8 cellular contexts compared by ENCODE assay signal in the genomic region with DNA sequence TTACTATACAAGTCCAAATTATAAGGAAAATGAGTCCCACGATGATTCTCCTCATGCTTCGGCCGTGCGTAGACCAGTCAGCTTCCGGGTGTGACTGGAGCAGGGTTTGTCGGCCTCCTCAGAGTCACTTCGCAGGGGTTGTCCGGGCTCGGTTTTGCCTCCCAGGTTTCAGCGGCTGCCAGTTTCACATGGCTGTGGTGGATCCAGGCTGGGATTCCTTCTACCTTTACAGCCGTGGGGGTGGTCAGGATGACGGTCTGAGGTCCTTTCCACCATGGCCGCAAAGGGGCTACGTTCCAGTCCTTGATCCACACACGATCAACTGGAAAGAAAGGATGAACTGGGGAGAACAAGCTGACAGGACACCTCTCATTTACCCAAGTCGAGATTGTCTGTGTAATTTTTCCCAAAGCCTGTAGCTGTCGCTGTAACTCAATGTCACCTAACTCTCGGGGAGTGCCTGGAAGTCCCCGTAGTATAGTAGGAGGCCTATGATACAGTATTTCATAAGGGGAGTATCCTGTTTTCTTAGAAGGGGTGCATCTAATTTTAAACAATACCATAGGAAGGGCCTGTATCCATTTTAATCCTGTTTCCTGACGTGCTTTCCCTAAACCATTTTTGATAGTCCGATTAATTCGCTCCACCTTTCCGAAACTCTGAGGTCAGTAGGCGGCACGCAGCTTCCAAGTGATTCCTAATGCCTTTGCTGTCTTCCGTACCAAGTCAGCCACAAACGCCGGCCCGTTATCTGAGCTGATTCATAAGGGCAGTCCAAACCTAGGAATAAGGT. TPM values are rescaled to one million over a fixed set of nuclear protein-coding genes. Genes with fewer than 3 reads are reported as not detected.
A peak's percentile ranks its signal among the peaks of the same experiment; 100 is the strongest.
DNase-seq lines count a peak whose midpoint lies in the region; ATAC-seq and TF ChIP-seq lines count a peak whose summit lies in the region.
"Not testable (repeated sequence)": the region's sequence is repeated elsewhere in the genome, so short reads cannot be mapped to it uniquely, and the experiment has no call there.

No MANE protein-coding gene starts in this region.

- CTCF ChIA-PET in PC-9 (lab: Charles Lee): interaction anchor here (0.6 to 1.1 kb wide), 4 partner anchors 13 to 219 kb away, joined by 3 to 12 read pairs (median 4); no protein-coding TSS in a partner anchor

- not testable (repeated sequence) for H3K4me2 ChIP-seq in Karpas-422 (ENCODE audit: low read depth, low read length, poor library complexity, severe bottlenecking)
- H3K4me2 ChIP-seq in PC-9: peak overlapping the region; percentile 79

- H3F3A ChIP-seq in PC-9 (ENCODE audit: insufficient read depth, low read depth): not testable (repeated sequence)

- H3K9ac ChIP-seq in Karpas-422 (ENCODE audit: low read length): not testable (repeated sequence)

- BruUV-seq in PC-9 (replicated peaks; lab: Mats Ljungman, UMichigan): TSS peak; percentile 46

- POLR2A ChIA-PET in PC-9 (lab: Charles Lee; ENCODE audit: unreplicated experiment): interaction anchor here (0.6 to 0.9 kb wide), 2 partner anchors 10 to 183 kb away, joined by 3 to 5 read pairs; no protein-coding TSS in a partner anchor

- H2AFZ ChIP-seq in Karpas-422 (ENCODE audit: low read length): not testable (repeated sequence)
- peak overlapping the region; percentile 83 for H2AFZ ChIP-seq in PC-9

- H3K4me1 ChIP-seq in Karpas-422 (ENCODE audit: low read length); psoas muscle: not testable (repeated sequence)
- peaks cover 27% of the 10 kb centered on the region for H3K4me1 ChIP-seq in PC-9 (replicated peaks; ENCODE audit: insufficient read depth)

- H3K9me3 ChIP-seq in Karpas-422 (ENCODE audit: low read length); PC-9 (ENCODE audit: insufficient read depth, low read depth); psoas muscle: not testable (repeated sequence)

- H3K4me3 ChIP-seq in Karpas-422 (ENCODE audit: low read length); fibroblast of pulmonary artery (replicated peaks; ENCODE audit: low read depth, low read length): not testable (repeated sequence)
- H3K4me3 ChIP-seq in PC-9 (peak overlapping the region; percentile 57), psoas muscle (peak overlapping the region; percentile 45)

- not testable (repeated sequence) for H3K9me2 ChIP-seq in Karpas-422 (replicated peaks; ENCODE audit: insufficient read depth, low read length); PC-9 (ENCODE audit: insufficient read depth)

- not testable (repeated sequence) for H4K20me1 ChIP-seq in Karpas-422 (ENCODE audit: insufficient read depth, low read depth, low read length); PC-9 (ENCODE audit: insufficient read depth)

- H3K36me3 ChIP-seq in Karpas-422 (ENCODE audit: insufficient read depth, low read length); PC-9 (ENCODE audit: low read depth); psoas muscle (ENCODE audit: insufficient read depth in 1 of 2, low read depth in 1 of 2): not testable (repeated sequence)

- peak; percentile 21 for DNase-seq in AG08396 (ENCODE audit: low spot score)
- peak; percentile 5 for DNase-seq in GM04504 (ENCODE audit: low read depth)
- peak; percentile 62 for DNase-seq in Karpas-422
- peak; percentile 59 to 66 for DNase-seq in PC-9
- DNase-seq in astrocyte of the hippocampus (ENCODE audit: low read depth, low spot score): peak; percentile 41
- peak; percentile 45 for DNase-seq in fibroblast of pulmonary artery (ENCODE audit: low read depth)
- DNase-seq in kidney glomerular epithelial cell (lab: John Stamatoyannopoulos, UW): peak; percentile 5
- DNase-seq in psoas muscle: not testable (repeated sequence)

- WGBS in psoas muscle, 3 donors: 53 to 64% (median 61%) methylated on average over 29 of the region's 29 CpGs

- intact Hi-C loops in PC-9 (cut with micrococcal nuclease; ENCODE audit: unreplicated experiment): loop anchor here (1.0 to 5.0 kb wide), 4 partner anchors 16 to 127 kb away; no protein-coding TSS in a partner anchor
- intact Hi-C loops in psoas muscle (cut with DNase I): loop anchor here (5.0 kb wide), 2 partner anchors 123 to 128 kb away; no protein-coding TSS in a partner anchor

- not testable (repeated sequence) for H3K27ac ChIP-seq in Karpas-422 (ENCODE audit: low read length)
- H3K27ac ChIP-seq in PC-9 (peak overlapping the region; percentile 81), psoas muscle (peak overlapping the region; percentile 58)

- H3K27me3 ChIP-seq in Karpas-422 (ENCODE audit: low read length); PC-9 (ENCODE audit: insufficient read depth, low read depth); psoas muscle (ENCODE audit: insufficient read depth in 3 of 3, low read length in 2 of 3): not testable (repeated sequence)

- H3K79me2 ChIP-seq in Karpas-422 (ENCODE audit: low read length); PC-9 (ENCODE audit: low read depth): not testable (repeated sequence)

- peak; percentile 64 for TF ChIP-seq CTCF in PC-9 (conservative IDR thresholded peaks at IDR 0.05)
- TF ChIP-seq CTCF in fibroblast of pulmonary artery (IDR thresholded peaks at IDR 0.05; ENCODE audit: low read length, missing control alignments): peak; percentile 49
- peak; percentile 34 for TF ChIP-seq CTCF in psoas muscle (IDR thresholded peaks at IDR 0.05)

- peak in 1 of 4 donors; percentile 76 for ATAC-seq in psoas muscle

RNA-seq across cellular contexts. Expression of gene DNAAF4, which starts 5.8 kb away (rescaled TPM):
- 0.19 and 0.22 TPM in 2 replicates for total RNA-seq in Karpas-422 (2014; rRNA removed; shearing (Covaris generic); ENCODE audit: low replicate concordance)
- total RNA-seq in PC-9 (2021) (5.5 and 6.2 TPM in 2 replicates), psoas muscle (under 1 TPM in 3 of 4 donors, not detected in 1; 0.19 to 0.44 (median 0.32) TPM)
- under 1 TPM; 0.27 to 0.95 (median 0.86) TPM for polyA plus RNA-seq in psoas muscle
